Comparison of ENCODE assay signal across 10 cellular contexts in genomic region chr13:42836930-42837329, GRCh38. TPM values are rescaled to one million over a fixed set of nuclear protein-coding genes. Genes with fewer than 3 reads are reported as not detected.
A peak's percentile ranks its signal among the peaks of the same experiment; 100 is the strongest.
DNase-seq lines count a peak whose midpoint lies in the region; ATAC-seq and TF ChIP-seq lines count a peak whose summit lies in the region.
"Had no signal": no experiment of that assay in that cellular context is flagged by ENCODE, and none has a peak within 500 bp of the region (broad histone marks: within the 10 kb centered on the region; RNA-seq: fewer than 3 reads in every experiment).

No MANE protein-coding gene starts in this region.

- DNase-seq in AG08395 (ENCODE audit: low spot score) (peak; percentile 29), HEK293T (ENCODE audit: extremely low spot score) (peak; percentile 19), left kidney (ENCODE audit: low read depth, low spot score) (peak; percentile 73), MM.1S (no peak), T-helper 1 cell (no peak)
- DNase-seq in activated CD4-positive, alpha-beta T cell treated with anti-CD3 and anti-CD28 coated beads, Interleukin-2, amount 10 ng/mL, durations not matched to agents 24 days and 14 days = no peak
- DNase-seq: naive B cell; stimulated activated naive CD4-positive, alpha-beta T cell treated with Interleukin-2 at 50 U/mL for 16 hours had no signal

- H3K9me3 Mint-ChIP-seq in activated CD4-positive, alpha-beta T cell treated with anti-CD3 and anti-CD28 coated beads, Interleukin-2, amount 10 ng/mL, durations not matched to agents 24 days and 14 days = no peaks in the 10 kb centered on the region
- H3K9me3 Mint-ChIP-seq: naive B cell had no signal

- no peaks in the 10 kb centered on the region for H3K9me2 ChIP-seq in MM.1S (replicated peaks; ENCODE audit: insufficient read depth, low read length)

- no peak overlapping the region for H3K4me2 ChIP-seq in MM.1S (ENCODE audit: low read depth, low read length)

- H3K4me3 Mint-ChIP-seq in activated CD4-positive, alpha-beta T cell treated with anti-CD3 and anti-CD28 coated beads, Interleukin-2, amount 10 ng/mL, durations not matched to agents 24 days and 14 days = no peak overlapping the region
- H3K4me3 Mint-ChIP-seq: naive B cell had no signal

- no peak overlapping the region for H2AFZ ChIP-seq in MM.1S (ENCODE audit: low read length)

- no peaks in the 10 kb centered on the region for H3F3A ChIP-seq in MM.1S (ENCODE audit: insufficient read depth, low read length)

- H3K9ac ChIP-seq in MM.1S (ENCODE audit: low read length) = no peak overlapping the region

- peaks cover 2% of the 10 kb centered on the region for H3K27me3 Mint-ChIP-seq in activated CD4-positive, alpha-beta T cell treated with anti-CD3 and anti-CD28 coated beads, Interleukin-2, amount 10 ng/mL, durations not matched to agents 24 days and 14 days
- H3K27me3 Mint-ChIP-seq: naive B cell had no signal

- H3K79me2 ChIP-seq in MM.1S (ENCODE audit: low read length) = no peaks in the 10 kb centered on the region

- intact Hi-C loops in activated CD4-positive, alpha-beta T cell treated with anti-CD3 and anti-CD28 coated beads, Interleukin-2, amount 10 ng/mL, durations not matched to agents 24 days and 14 days (cut with micrococcal nuclease) = no loop called here

- POLR2A ChIA-PET in HEK293T (lab: Yijun Ruan, JAX) = no interaction called here

- peaks cover 10% of the 10 kb centered on the region for H3K4me1 Mint-ChIP-seq in activated CD4-positive, alpha-beta T cell treated with anti-CD3 and anti-CD28 coated beads, Interleukin-2, amount 10 ng/mL, durations not matched to agents 24 days and 14 days
- H3K4me1 Mint-ChIP-seq: naive B cell had no signal

- H3K27ac Mint-ChIP-seq in activated CD4-positive, alpha-beta T cell treated with anti-CD3 and anti-CD28 coated beads, Interleukin-2, amount 10 ng/mL, durations not matched to agents 24 days and 14 days = no peak overlapping the region
- H3K27ac Mint-ChIP-seq: naive B cell had no signal

- ATAC-seq in HG02571 (IDR thresholded peaks at IDR 0.05; ENCODE audit: unreplicated experiment) = no peak

- H3K27ac ChIP-seq in MM.1S (ENCODE audit: low read length) = no peak overlapping the region

- no peaks in the 10 kb centered on the region for H3K36me3 Mint-ChIP-seq in activated CD4-positive, alpha-beta T cell treated with anti-CD3 and anti-CD28 coated beads, Interleukin-2, amount 10 ng/mL, durations not matched to agents 24 days and 14 days (ENCODE audit: low read depth)
- H3K36me3 Mint-ChIP-seq: naive B cell had no signal

- peak; percentile 30 for TF ChIP-seq CTCF in WI38 (IDR thresholded peaks at IDR 0.05; ENCODE audit: low read depth, low read length)
- TF ChIP-seq CTCF in MM.1S (IDR thresholded peaks at IDR 0.05; ENCODE audit: low read length) = no peak

- H4K20me1 ChIP-seq in MM.1S (ENCODE audit: insufficient read depth, low read length) = no peaks in the 10 kb centered on the region

- H3K36me3 ChIP-seq in MM.1S (replicated peaks; ENCODE audit: insufficient read depth, low read length) = no peaks in the 10 kb centered on the region

- no peaks in the 10 kb centered on the region for H3K9me3 ChIP-seq in MM.1S (replicated peaks; ENCODE audit: insufficient read depth, low read length)

- no peaks in the 10 kb centered on the region for H3K27me3 ChIP-seq in MM.1S (replicated peaks; ENCODE audit: insufficient read depth, low read length)

- H3K4me3 ChIP-seq in WI38 (ENCODE audit: low read depth, low read length) (no peak overlapping the region), MM.1S (ENCODE audit: low read length) (no peak overlapping the region)

- CTCF ChIA-PET in HEK293T (lab: Yijun Ruan, JAX) = no interaction called here

- H3K4me1 ChIP-seq in MM.1S (ENCODE audit: low read length) = no peaks in the 10 kb centered on the region

TF ChIP-seq in HEK293T, 16 proteins besides CTCF, POLR2A, EP300 and RAD21:
- TF ChIP-seq ZNF384 (IDR thresholded peaks at IDR 0.05) (no peak), PKNOX1 (IDR thresholded peaks at IDR 0.05) (peak; percentile 65; the same call in 1 of the 2 replicates), FOXM1 (IDR thresholded peaks at IDR 0.05; ENCODE audit: borderline replicate concordance) (no peak)
TF ChIP-seq in HEK293T: peak in this region for 1.

RNA-seq across cellular contexts. Expression of gene FAM216B, which starts 55.5 kb away (rescaled TPM):
- not detected in 2 replicates for total RNA-seq in activated CD4-positive, alpha-beta T cell treated with anti-CD3 and anti-CD28 coated beads, Interleukin-2, amount 10 ng/mL, durations not matched to agents 24 days and 14 days

Comparison
In these comparisons a context has a peak if more than half of its experiments do, and no peak if none do; other contexts are left out.
1. DNase-seq: peak in AG08395 (single experiment), HEK293T (single experiment) and left kidney (single experiment); none in activated CD4-positive, alpha-beta T cell treated with anti-CD3 and anti-CD28 coated beads, Interleukin-2, amount 10 ng/mL, durations not matched to agents 24 days and 14 days (single experiment), MM.1S (single experiment) and T-helper 1 cell (0 of 5).